ENCODE assay signal across 8 cellular contexts in the genomic region with DNA sequence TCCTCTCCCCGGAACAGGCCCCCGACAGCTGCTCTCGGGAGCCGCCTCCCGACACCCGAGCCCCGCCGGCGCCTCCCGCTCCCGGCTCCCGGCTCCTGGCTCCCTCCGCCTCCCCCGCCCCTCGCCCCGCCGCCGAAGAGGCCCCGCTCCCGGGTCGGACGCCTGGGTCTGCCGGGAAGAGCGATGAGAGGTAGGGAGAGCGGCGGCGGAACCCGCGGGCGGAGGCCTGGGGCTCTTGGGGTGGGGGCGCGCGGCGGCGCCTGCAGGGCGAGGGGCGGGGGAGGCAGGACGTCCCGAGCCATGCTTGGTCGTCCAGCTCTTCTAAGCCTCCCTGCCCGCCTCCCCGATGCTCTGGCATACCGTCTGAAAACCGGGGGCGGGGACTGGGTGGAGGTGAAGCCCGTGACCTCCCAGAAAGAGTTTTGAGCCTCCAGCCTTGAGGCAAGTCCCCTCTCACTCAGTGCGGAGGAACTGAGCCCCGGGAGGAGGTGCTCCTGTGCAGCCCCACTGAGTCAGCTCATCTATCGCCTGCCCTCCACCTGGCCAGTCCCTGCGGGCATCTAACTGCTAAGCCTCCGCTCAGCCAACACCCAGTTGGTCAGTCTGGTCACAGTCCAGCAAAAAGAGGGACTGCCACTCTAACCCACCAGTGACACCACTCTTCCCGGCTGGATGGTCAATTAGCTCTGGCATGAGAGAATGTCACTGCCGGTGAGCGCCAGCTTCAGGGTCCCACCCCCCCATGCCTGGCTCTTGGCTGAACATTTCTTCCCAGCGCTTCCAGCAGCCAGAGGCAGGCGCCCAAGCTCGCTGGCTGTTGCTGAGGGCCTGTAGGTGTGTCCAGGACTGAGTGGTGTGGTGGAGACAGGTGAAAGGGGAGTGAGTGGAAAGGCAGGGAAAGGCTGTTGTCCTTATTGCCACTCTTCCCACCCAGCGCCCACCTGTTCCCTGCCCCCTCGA. TPM values are rescaled to one million over a fixed set of nuclear protein-coding genes. Genes with fewer than 3 reads are reported as not detected.
DNase-seq lines count a peak whose midpoint lies in the region; ATAC-seq and TF ChIP-seq lines count a peak whose summit lies in the region.

No MANE protein-coding gene starts in this region.

- H3K4me2 ChIP-seq in OCI-LY7 (ENCODE audit: low read length): peak overlapping the region; percentile 75

- no peaks in the 10 kb centered on the region for H3K9me2 ChIP-seq in OCI-LY7 (ENCODE audit: insufficient read depth, low read length)

- 0 out of 2 replicates have a peak, but pooled peaks have one; percentile 19 for TF ChIP-seq CTCF in OCI-LY7 (conservative IDR thresholded peaks at IDR 0.05; ENCODE audit: low read length)

- DNase-seq in activated T-cell treated with anti-CD3 and anti-CD28 coated beads for 48 hours (ENCODE audit: low read depth): peak; percentile 27
- DNase-seq in activated T-cell treated with anti-CD3 and anti-CD28 coated beads for 4 hours: no peak
- peak; percentile 65 for DNase-seq in OCI-LY7 (ENCODE audit: low spot score)
- DNase-seq in amniotic epithelial cell (ENCODE audit: low read depth): peak; percentile 81
- peak; percentile 46 to 84 (median 81) for DNase-seq in right cardiac atrium
- peak; percentile 78 for DNase-seq in posterior vena cava (ENCODE audit: low spot score)
- no peak for DNase-seq in mucosa of gallbladder (ENCODE audit: low spot score)

- no peaks in the 10 kb centered on the region for H3K36me3 ChIP-seq in OCI-LY7 (ENCODE audit: insufficient read depth, low read length)

- peak overlapping the region; percentile 85 for H3K27ac ChIP-seq in OCI-LY7 (ENCODE audit: low read depth, low read length, poor library complexity, severe bottlenecking)
- H3K27ac ChIP-seq in right cardiac atrium (ENCODE audit: low read length): peak overlapping the region; percentile 78

- H3K79me2 ChIP-seq in OCI-LY7 (ENCODE audit: insufficient read depth, low read depth, low read length): no peaks in the 10 kb centered on the region

- no TSS peak for BruUV-seq in OCI-LY7 (replicated peaks; lab: Mats Ljungman, UMichigan)

- H3K4me1 ChIP-seq in OCI-LY7 (ENCODE audit: insufficient read depth, low read length, poor library complexity, severe bottlenecking): peaks cover 53% of the 10 kb centered on the region
- H3K4me1 ChIP-seq in right cardiac atrium (ENCODE audit: control insufficient read depth, insufficient read depth, low read length): peaks cover 23% of the 10 kb centered on the region

- ATAC-seq in right cardiac atrium: peak; percentile 41 to 52
- ATAC-seq in GM19395 (IDR thresholded peaks at IDR 0.05; ENCODE audit: unreplicated experiment): no peak

- peak overlapping the region; percentile 40; the same call in 1 of the 2 replicates for H2AFZ ChIP-seq in OCI-LY7 (ENCODE audit: low read length)

- intact Hi-C loops in OCI-LY7 (cut with micrococcal nuclease; ENCODE audit: unreplicated experiment): loop anchor here (2.0 to 10.0 kb wide), 2 partner anchors 30 to 210 kb away; a partner anchor contains a TSS
- intact Hi-C loops in right cardiac atrium (cut with DNase I): loop anchor here in 3 of 4 donors (5.0 to 10.0 kb wide), 2 partner anchors 140 to 142 kb away; a partner anchor contains a TSS
- intact Hi-C loops in posterior vena cava (cut with DNase I): loop anchor here (1.0 to 5.0 kb wide), 2 partner anchors 28 to 158 kb away; no protein-coding TSS in a partner anchor

- WGBS in right cardiac atrium: 4% methylated on average over 59 of the region's 59 CpGs

- no peaks in the 10 kb centered on the region for H4K20me1 ChIP-seq in OCI-LY7 (ENCODE audit: insufficient read depth, low read length)

- CTCF ChIA-PET in OCI-LY7 (lab: Charles Lee; ENCODE audit: unreplicated experiment): interaction anchor here (0.6 kb wide), 1 partner anchor 11 kb away, joined by 3 read pairs; no protein-coding TSS in a partner anchor

- H3K9me3 ChIP-seq in OCI-LY7 (ENCODE audit: low read length) (no peaks in the 10 kb centered on the region), right cardiac atrium (ENCODE audit: control insufficient read depth, low read length) (no peaks in the 10 kb centered on the region)

- H3K27me3 ChIP-seq in right cardiac atrium (ENCODE audit: control insufficient read depth, insufficient read depth): no peaks in the 10 kb centered on the region

- POLR2A ChIA-PET in OCI-LY7 (lab: Charles Lee): interaction anchor here (0.5 to 1.1 kb wide), 4 partner anchors 36 to 203 kb away, joined by 3 to 4 read pairs (median 3); no protein-coding TSS in a partner anchor

- H3K4me3 ChIP-seq in OCI-LY7 (ENCODE audit: low read depth, low read length, poor library complexity, severe bottlenecking) (peak overlapping the region; percentile 68), right cardiac atrium (ENCODE audit: low read length) (peak overlapping the region; percentile 92)

RNA-seq across cellular contexts. Expression of a gene that starts 0.5 kb away (rescaled TPM):
- 14.0 and 15.4 TPM in 2 replicates for total RNA-seq in OCI-LY7 (2014; rRNA removed; shearing (Covaris generic))
- total RNA-seq in OCI-LY7 (2022): 24.6 and 30.3 TPM in 2 replicates
- total RNA-seq in right cardiac atrium: 100 to 1,000 TPM in 2 of 4 donors, 10 to 100 TPM in 2; 96.2 to 120 (median 100) TPM
- 46.9 TPM for polyA plus RNA-seq in right cardiac atrium
- 10 to 100 TPM; 25.2 to 26.0 TPM for total RNA-seq in posterior vena cava
- total RNA-seq in mucosa of gallbladder: 457 TPM

RNA-seq across cellular contexts. Expression of a gene that starts 23.2 kb away (rescaled TPM):
- 30.5 and 38.4 TPM in 2 replicates for total RNA-seq in OCI-LY7 (2014; rRNA removed; shearing (Covaris generic))
- total RNA-seq in OCI-LY7 (2022): 45.8 and 48.7 TPM in 2 replicates
- total RNA-seq in right cardiac atrium: 10 to 100 TPM; 13.6 to 29.7 (median 18.2) TPM
- 10.6 TPM for polyA plus RNA-seq in right cardiac atrium
- 10 to 100 TPM; 27.2 to 37.8 TPM for total RNA-seq in posterior vena cava
- 37.0 TPM for total RNA-seq in mucosa of gallbladder

RNA-seq across cellular contexts. Expression of a gene that starts 29.2 kb away (rescaled TPM):
- 71.4 and 81.8 TPM in 2 replicates for total RNA-seq in OCI-LY7 (2014; rRNA removed; shearing (Covaris generic))
- total RNA-seq in OCI-LY7 (2022) (98.9 and 105 TPM in 2 replicates), right cardiac atrium (10 to 100 TPM; 14.8 to 20.8 (median 16.9) TPM), posterior vena cava (10 to 100 TPM; 13.8 to 17.8 TPM), mucosa of gallbladder (61.4 TPM)
- polyA plus RNA-seq in right cardiac atrium: 14.2 TPM

RNA-seq across cellular contexts. Expression of a gene that starts 47.2 kb away (rescaled TPM):
- not detected in 2 replicates for total RNA-seq in OCI-LY7 (2014; rRNA removed; shearing (Covaris generic))
- total RNA-seq in OCI-LY7 (2022) (not detected in 2 replicates), right cardiac atrium (under 1 TPM in 1 of 4 donors, not detected in 3; 0.45 TPM), posterior vena cava (under 1 TPM in 1 of 2 donors, not detected in 1; 0.29 TPM), mucosa of gallbladder (149 TPM)
- not detected for polyA plus RNA-seq in right cardiac atrium

RNA-seq across cellular contexts. Expression of a gene that starts 56.0 kb away (rescaled TPM):
- total RNA-seq in OCI-LY7 (2014; rRNA removed; shearing (Covaris generic)): not detected in 2 replicates
- total RNA-seq in OCI-LY7 (2022) (not detected in 2 replicates), right cardiac atrium (not detected), posterior vena cava (not detected), mucosa of gallbladder (93.5 TPM)
- not detected for polyA plus RNA-seq in right cardiac atrium

Comparison
In these comparisons a context has a peak if more than half of its experiments do, and no peak if none do; other contexts are left out.
1. DNase-seq: peak in activated T-cell treated with anti-CD3 and anti-CD28 coated beads for 48 hours (single experiment), OCI-LY7 (single experiment), amniotic epithelial cell (single experiment), right cardiac atrium (3 of 3) and posterior vena cava (single experiment); none in activated T-cell treated with anti-CD3 and anti-CD28 coated beads for 4 hours (single experiment) and mucosa of gallbladder (single experiment).